In genomic region chr6:9890893-9891292, GRCh38 we compare ENCODE assay signal across 29 cellular contexts.
A peak's percentile ranks its signal among the peaks of the same experiment; 100 is the strongest.
DNase-seq lines count a peak whose midpoint lies in the region; TF ChIP-seq lines count a peak whose summit lies in the region.
"Had no signal": no experiment of that assay in that cellular context is flagged by ENCODE, and none has a peak within 500 bp of the region (broad histone marks: within the 10 kb centered on the region; RNA-seq: fewer than 3 reads in every experiment).

No MANE protein-coding gene starts in this region.

- no peak for TF ChIP-seq CTCF in HEK293 (tag by site-specific recombination; IDR thresholded peaks at IDR 0.05)

- POLR2A ChIA-PET in HEK293 (lab: Yijun Ruan, JAX) = interaction anchor here (0.6 kb wide), 1 partner anchor 523 kb away, joined by 3 read pairs; no protein-coding TSS in a partner anchor

- no peak for DNase-seq in ecto neural progenitor cell (ENCODE audit: low spot score)
- DNase-seq in activated CD8-positive, alpha-beta memory T cell treated with anti-CD3 and anti-CD28 coated beads, Interleukin-2, amount 50 U/mL, for 48 hours = no peak
- DNase-seq: 8988T; ACHN; AML-193; BE2C; C1 segment of cervical spinal cord; Caco-2; Calu3; CD4-positive, alpha-beta memory T cell; CD4-positive, alpha-beta T cell; CD4-positive, CD25-positive, alpha-beta regulatory T cell; CD8-positive, alpha-beta memory T cell; CD8-positive, alpha-beta T cell; COR-L47; DMS 273 treated with DMSO at 0.1 percent for 48 hours; DMS153; DMS53; DMS79; DMS79 treated with DMSO at 0.1 percent for 48 hours; DND-41; EL had no signal

- H3K36me3 ChIP-seq in HEK293 (ENCODE audit: control insufficient read depth in 2 of 2, insufficient read depth in 1 of 2, low read length in 2 of 2) = no peaks in the 10 kb centered on the region
- H3K36me3 ChIP-seq: BE2C; BLaER1; BLaER1 treated with 17β-estradiol and CSF1 and Interleukin-3, amounts not matched to agents 10 nM and 100 nM had no signal

- no peaks in the 10 kb centered on the region for H3K4me1 ChIP-seq in HEK293 (ENCODE audit: control insufficient read depth, insufficient read depth, low read length)
- H3K4me1 ChIP-seq: A549; BE2C; BLaER1; BLaER1 treated with 17β-estradiol and CSF1 and Interleukin-3, amounts not matched to agents 10 nM and 100 nM; Caco-2 had no signal

- H3K4me3 ChIP-seq in HEK293 (ENCODE audit: low read depth, low read length) = no peak overlapping the region
- H3K4me3 ChIP-seq: A549; BLaER1; BLaER1 treated with 17β-estradiol and CSF1 and Interleukin-3, amounts not matched to agents 10 nM and 100 nM had no signal

- no peaks in the 10 kb centered on the region; the same call in 1 of the 2 replicates for H3K9me3 ChIP-seq in HEK293 (ENCODE audit: control insufficient read depth, insufficient read depth, low read depth, low read length)
- H3K9me3 ChIP-seq: A549, BE2C, BLaER1, Caco-2 had no signal

- no peak overlapping the region for H3K27ac ChIP-seq in HEK293 (ENCODE audit: extremely low read depth, low read depth, low read length)
- H3K27ac ChIP-seq: 22Rv1; A549; BLaER1; BLaER1 treated with 17β-estradiol and CSF1 and Interleukin-3, amounts not matched to agents 10 nM and 100 nM; C4-2B had no signal

- CTCF ChIA-PET in HEK293 (lab: Yijun Ruan, JAX) = no interaction called here

TF ChIP-seq in HEK293, 187 proteins besides CTCF, POLR2A, EP300 and RAD21 (continues in another document):
- TF ChIP-seq, protein P1, sequence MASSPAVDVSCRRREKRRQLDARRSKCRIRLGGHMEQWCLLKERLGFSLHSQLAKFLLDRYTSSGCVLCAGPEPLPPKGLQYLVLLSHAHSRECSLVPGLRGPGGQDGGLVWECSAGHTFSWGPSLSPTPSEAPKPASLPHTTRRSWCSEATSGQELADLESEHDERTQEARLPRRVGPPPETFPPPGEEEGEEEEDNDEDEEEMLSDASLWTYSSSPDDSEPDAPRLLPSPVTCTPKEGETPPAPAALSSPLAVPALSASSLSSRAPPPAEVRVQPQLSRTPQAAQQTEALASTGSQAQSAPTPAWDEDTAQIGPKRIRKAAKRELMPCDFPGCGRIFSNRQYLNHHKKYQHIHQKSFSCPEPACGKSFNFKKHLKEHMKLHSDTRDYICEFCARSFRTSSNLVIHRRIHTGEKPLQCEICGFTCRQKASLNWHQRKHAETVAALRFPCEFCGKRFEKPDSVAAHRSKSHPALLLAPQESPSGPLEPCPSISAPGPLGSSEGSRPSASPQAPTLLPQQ (tag by site-specific recombination; IDR thresholded peaks at IDR 0.05) = no peak
- TF ChIP-seq ATF2 (tag by site-specific recombination; IDR thresholded peaks at IDR 0.05; ENCODE audit: low read depth) (no peak), PRDM10 (tag by site-specific recombination; IDR thresholded peaks at IDR 0.05) (no peak)

TF ChIP-seq in PFSK-1, 5 proteins besides CTCF, POLR2A, EP300 and RAD21:
- TF ChIP-seq, protein P2, sequence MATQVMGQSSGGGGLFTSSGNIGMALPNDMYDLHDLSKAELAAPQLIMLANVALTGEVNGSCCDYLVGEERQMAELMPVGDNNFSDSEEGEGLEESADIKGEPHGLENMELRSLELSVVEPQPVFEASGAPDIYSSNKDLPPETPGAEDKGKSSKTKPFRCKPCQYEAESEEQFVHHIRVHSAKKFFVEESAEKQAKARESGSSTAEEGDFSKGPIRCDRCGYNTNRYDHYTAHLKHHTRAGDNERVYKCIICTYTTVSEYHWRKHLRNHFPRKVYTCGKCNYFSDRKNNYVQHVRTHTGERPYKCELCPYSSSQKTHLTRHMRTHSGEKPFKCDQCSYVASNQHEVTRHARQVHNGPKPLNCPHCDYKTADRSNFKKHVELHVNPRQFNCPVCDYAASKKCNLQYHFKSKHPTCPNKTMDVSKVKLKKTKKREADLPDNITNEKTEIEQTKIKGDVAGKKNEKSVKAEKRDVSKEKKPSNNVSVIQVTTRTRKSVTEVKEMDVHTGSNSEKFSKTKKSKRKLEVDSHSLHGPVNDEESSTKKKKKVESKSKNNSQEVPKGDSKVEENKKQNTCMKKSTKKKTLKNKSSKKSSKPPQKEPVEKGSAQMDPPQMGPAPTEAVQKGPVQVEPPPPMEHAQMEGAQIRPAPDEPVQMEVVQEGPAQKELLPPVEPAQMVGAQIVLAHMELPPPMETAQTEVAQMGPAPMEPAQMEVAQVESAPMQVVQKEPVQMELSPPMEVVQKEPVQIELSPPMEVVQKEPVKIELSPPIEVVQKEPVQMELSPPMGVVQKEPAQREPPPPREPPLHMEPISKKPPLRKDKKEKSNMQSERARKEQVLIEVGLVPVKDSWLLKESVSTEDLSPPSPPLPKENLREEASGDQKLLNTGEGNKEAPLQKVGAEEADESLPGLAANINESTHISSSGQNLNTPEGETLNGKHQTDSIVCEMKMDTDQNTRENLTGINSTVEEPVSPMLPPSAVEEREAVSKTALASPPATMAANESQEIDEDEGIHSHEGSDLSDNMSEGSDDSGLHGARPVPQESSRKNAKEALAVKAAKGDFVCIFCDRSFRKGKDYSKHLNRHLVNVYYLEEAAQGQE (IDR thresholded peaks at IDR 0.05; ENCODE audit: insufficient read depth in 1 of 2, low read depth in 2 of 2, low read length in 2 of 2) = peak; percentile 39 to 59; a peak in 2 of 4 replicates
- TF ChIP-seq SIN3A (IDR thresholded peaks at IDR 0.05; ENCODE audit: borderline replicate concordance, insufficient read depth, low read length) = no peak
